In genomic region chr5:56588125-56588516, GRCh38 we compare ENCODE assay signal across 14 cellular contexts.
DNase-seq lines count a peak whose midpoint lies in the region; ATAC-seq and TF ChIP-seq lines count a peak whose summit lies in the region.
"Had no signal": no experiment of that assay in that cellular context is flagged by ENCODE, and none has a peak within 500 bp of the region (broad histone marks: within the 10 kb centered on the region; RNA-seq: fewer than 3 reads in every experiment).

No MANE protein-coding gene starts in this region.

- H3K9me3 Mint-ChIP-seq in activated CD4-positive, alpha-beta T cell treated with anti-CD3 and anti-CD28 coated beads, Interleukin-2, amount 10 ng/mL, durations not matched to agents 24 days and 14 days = peaks cover 4% of the 10 kb centered on the region
- H3K9me3 Mint-ChIP-seq in CD8-positive, alpha-beta memory T cell = peaks cover 0 to 4% (median 0%) of the 10 kb centered on the region in 5 donors
- peaks cover 5% of the 10 kb centered on the region for H3K9me3 Mint-ChIP-seq in activated T-helper 17 cell treated with anti-CD3 and anti-CD28 coated beads, Interleukin-2, amount 50 U/mL, for 72 hours

- peak overlapping the region; percentile 24 for H3K4me3 ChIP-seq in CD8-positive, alpha-beta memory T cell (ENCODE audit: low read length)
- H3K4me3 ChIP-seq in neutrophil (ENCODE audit: low read depth in 1 of 2, low read length in 1 of 2) (peak overlapping the region; percentile 5 to 22), foreskin fibroblast (ENCODE audit: low read depth in 1 of 2, low read length in 2 of 2) (no peak overlapping the region)
- H3K4me3 ChIP-seq: A549, hepatocyte, mucosa of descending colon, prostate gland had no signal

- H3K4me1 ChIP-seq in CD8-positive, alpha-beta memory T cell (ENCODE audit: insufficient read depth, low read length) = peaks cover 49% of the 10 kb centered on the region
- H3K4me1 ChIP-seq in neutrophil (ENCODE audit: control insufficient read depth in 1 of 2, insufficient read depth in 1 of 2, low read depth in 1 of 2, low read length in 1 of 2) = peaks cover 38 to 42% of the 10 kb centered on the region in 2 experiments
- H3K4me1 ChIP-seq: A549, prostate gland had no signal

- no peak for ATAC-seq in activated T-helper 17 cell treated with anti-CD3 and anti-CD28 coated beads, Interleukin-2, amount 50 U/mL, for 72 hours (replicated peaks)

- H3K36me3 Mint-ChIP-seq in activated CD4-positive, alpha-beta T cell treated with anti-CD3 and anti-CD28 coated beads, Interleukin-2, amount 10 ng/mL, durations not matched to agents 24 days and 14 days (ENCODE audit: low read depth) = no peaks in the 10 kb centered on the region
- H3K36me3 Mint-ChIP-seq in CD8-positive, alpha-beta memory T cell = peaks cover 0 to 6% (median 0%) of the 10 kb centered on the region in 3 donors
- H3K36me3 Mint-ChIP-seq in activated T-helper 17 cell treated with anti-CD3 and anti-CD28 coated beads, Interleukin-2, amount 50 U/mL, for 72 hours (ENCODE audit: low read depth) = no peaks in the 10 kb centered on the region

- H3K4me3 Mint-ChIP-seq in activated CD4-positive, alpha-beta T cell treated with anti-CD3 and anti-CD28 coated beads, Interleukin-2, amount 10 ng/mL, durations not matched to agents 24 days and 14 days = peak overlapping the region; percentile 24
- peak overlapping the region in 5 of 7 donors; percentile 3 to 74 (median 34) for H3K4me3 Mint-ChIP-seq in CD8-positive, alpha-beta memory T cell
- H3K4me3 Mint-ChIP-seq in activated T-helper 17 cell treated with anti-CD3 and anti-CD28 coated beads, Interleukin-2, amount 50 U/mL, for 72 hours = peak overlapping the region; percentile 50

- H3K27me3 ChIP-seq in CD8-positive, alpha-beta memory T cell (ENCODE audit: insufficient read depth, low read length, poor library complexity, severe bottlenecking) = no peaks in the 10 kb centered on the region
- no peaks in the 10 kb centered on the region for H3K27me3 ChIP-seq in neutrophil
- H3K27me3 ChIP-seq: hepatocyte had no signal

- TF ChIP-seq CTCF in neutrophil (IDR thresholded peaks at IDR 0.05) = no peak
- no peak for TF ChIP-seq CTCF in foreskin fibroblast (IDR thresholded peaks at IDR 0.05; ENCODE audit: low read depth, low read length)

- H3K36me3 ChIP-seq in CD8-positive, alpha-beta memory T cell (ENCODE audit: insufficient read depth, low read length) = no peaks in the 10 kb centered on the region
- no peaks in the 10 kb centered on the region for H3K36me3 ChIP-seq in neutrophil
- H3K36me3 ChIP-seq: prostate gland had no signal

- H3K4me1 Mint-ChIP-seq in activated CD4-positive, alpha-beta T cell treated with anti-CD3 and anti-CD28 coated beads, Interleukin-2, amount 10 ng/mL, durations not matched to agents 24 days and 14 days = peaks cover 44% of the 10 kb centered on the region
- H3K4me1 Mint-ChIP-seq in CD8-positive, alpha-beta memory T cell = peaks cover 24 to 52% (median 34%) of the 10 kb centered on the region in 3 donors
- H3K4me1 Mint-ChIP-seq in activated T-helper 17 cell treated with anti-CD3 and anti-CD28 coated beads, Interleukin-2, amount 50 U/mL, for 72 hours = peaks cover 30% of the 10 kb centered on the region

- H3K27me3 Mint-ChIP-seq in activated CD4-positive, alpha-beta T cell treated with anti-CD3 and anti-CD28 coated beads, Interleukin-2, amount 10 ng/mL, durations not matched to agents 24 days and 14 days = no peaks in the 10 kb centered on the region
- H3K27me3 Mint-ChIP-seq in CD8-positive, alpha-beta memory T cell = peaks cover 3 to 4% of the 10 kb centered on the region in 2 donors
- no peaks in the 10 kb centered on the region for H3K27me3 Mint-ChIP-seq in activated T-helper 17 cell treated with anti-CD3 and anti-CD28 coated beads, Interleukin-2, amount 50 U/mL, for 72 hours

- DNase-seq in activated CD4-positive, alpha-beta T cell treated with anti-CD3 and anti-CD28 coated beads, Interleukin-2, amount 10 ng/mL, durations not matched to agents 24 days and 14 days = no peak
- DNase-seq in activated CD4-positive, alpha-beta T cell treated with anti-CD3 and anti-CD28 coated beads for 48 hours = no peak
- no peak for DNase-seq in CD8-positive, alpha-beta memory T cell
- DNase-seq in NCI-H2171 treated with DMSO at 0.1 percent for 48 hours (lab: John Stamatoyannopoulos, UW) = no peak
- no peak for DNase-seq in AG08395 (ENCODE audit: low spot score)
- no peak for DNase-seq in foreskin fibroblast
- DNase-seq: activated CD4-positive, alpha-beta T cell treated with anti-CD3 and anti-CD28 coated beads, Interleukin-2, amount 50 U/mL, for 4 hours; NCI-H187 had no signal

- CTCF ChIA-PET in CD8-positive, alpha-beta memory T cell (lab: Charles Lee) = no interaction called here

- POLR2A ChIA-PET in CD8-positive, alpha-beta memory T cell (lab: Charles Lee) = no interaction called here

- H3K27ac ChIP-seq in CD8-positive, alpha-beta memory T cell (ENCODE audit: low read depth, low read length) = peak overlapping the region; percentile 45
- peak overlapping the region; percentile 60 for H3K27ac ChIP-seq in neutrophil
- H3K27ac ChIP-seq: A549, hepatocyte, prostate gland had no signal

- H3K9me3 ChIP-seq in CD8-positive, alpha-beta memory T cell (ENCODE audit: low read length) = no peaks in the 10 kb centered on the region
- no peaks in the 10 kb centered on the region for H3K9me3 ChIP-seq in neutrophil
- H3K9me3 ChIP-seq: mucosa of descending colon, prostate gland had no signal

- H3K27ac Mint-ChIP-seq in activated CD4-positive, alpha-beta T cell treated with anti-CD3 and anti-CD28 coated beads, Interleukin-2, amount 10 ng/mL, durations not matched to agents 24 days and 14 days = peak overlapping the region; percentile 77
- H3K27ac Mint-ChIP-seq in CD8-positive, alpha-beta memory T cell = peak overlapping the region; percentile 32 to 97 (median 80)
- H3K27ac Mint-ChIP-seq in activated T-helper 17 cell treated with anti-CD3 and anti-CD28 coated beads, Interleukin-2, amount 50 U/mL, for 72 hours = peak overlapping the region; percentile 61

- intact Hi-C loops in activated CD4-positive, alpha-beta T cell treated with anti-CD3 and anti-CD28 coated beads, Interleukin-2, amount 10 ng/mL, durations not matched to agents 24 days and 14 days (cut with micrococcal nuclease) = loop anchor here (2.0 kb wide), 1 partner anchor 23 kb away; no protein-coding TSS in a partner anchor

Comparison
In these comparisons a context has a peak if more than half of its experiments do, and no peak if none do; other contexts are left out.
1. H3K4me3 ChIP-seq: peak in CD8-positive, alpha-beta memory T cell (single experiment) and neutrophil (2 of 2); none in foreskin fibroblast (0 of 2).
2. Peak in every context shown above with its lines, with median percentiles within 50 percentile points of each other: H3K27ac Mint-ChIP-seq and H3K4me3 Mint-ChIP-seq.